In genomic region chr5:97400537-97400936, GRCh38 we compare ENCODE assay signal across 19 cellular contexts.
DNase-seq lines count a peak whose midpoint lies in the region; ATAC-seq and TF ChIP-seq lines count a peak whose summit lies in the region.
"Had no signal": no experiment of that assay in that cellular context is flagged by ENCODE, and none has a peak within 500 bp of the region (broad histone marks: within the 10 kb centered on the region; RNA-seq: fewer than 3 reads in every experiment).

No MANE protein-coding gene starts in this region.

- H3K36me3 Mint-ChIP-seq in endodermal cell (ENCODE audit: low read depth): peaks cover 9% of the 10 kb centered on the region

- H3K4me1 Mint-ChIP-seq in endodermal cell: peaks cover 17% of the 10 kb centered on the region

- 11 to 12% methylated on average over 2 to 3 of the region's 3 CpGs for WGBS in endodermal cell (ENCODE audit: insufficient coverage in 1 of 2, insufficient read length in 1 of 2), 2 experiments

- peak; percentile 96 for ATAC-seq in left lobe of liver
- no peak for ATAC-seq in HG02763 (IDR thresholded peaks at IDR 0.05; ENCODE audit: unreplicated experiment)

- H3K4me1 ChIP-seq in cardiac muscle cell (ENCODE audit: low read depth) (peaks cover 8% of the 10 kb centered on the region), right atrium auricular region (no peaks in the 10 kb centered on the region), endodermal cell (ENCODE audit: control insufficient read depth, insufficient read depth, low read length) (no peaks in the 10 kb centered on the region)
- H3K4me1 ChIP-seq: BLaER1, Peyer's patch had no signal

- H3K27me3 ChIP-seq in cardiac muscle cell: no peaks in the 10 kb centered on the region
- H3K27me3 ChIP-seq in right atrium auricular region: no peaks in the 10 kb centered on the region
- no peaks in the 10 kb centered on the region for H3K27me3 ChIP-seq in endodermal cell (ENCODE audit: control insufficient read depth, insufficient read depth, low read length, poor library complexity, severe bottlenecking)
- H3K27me3 ChIP-seq: BLaER1, Peyer's patch had no signal

- H3K9ac ChIP-seq in endodermal cell (ENCODE audit: extremely low read depth, low read length, poor library complexity, severe bottlenecking): no peak overlapping the region
- H3K9ac ChIP-seq: BLaER1, KMS-11 had no signal

- H3K4me3 ChIP-seq in cardiac muscle cell (no peak overlapping the region), right atrium auricular region (no peak overlapping the region), endodermal cell (ENCODE audit: low read length) (peak overlapping the region; percentile 61)
- H3K4me3 ChIP-seq: BLaER1, MG63, Peyer's patch had no signal

- H3K36me3 ChIP-seq in cardiac muscle cell (no peaks in the 10 kb centered on the region), right atrium auricular region (no peaks in the 10 kb centered on the region), endodermal cell (ENCODE audit: control insufficient read depth, insufficient read depth, low read length) (no peaks in the 10 kb centered on the region)
- H3K36me3 ChIP-seq: BLaER1, MG63, Peyer's patch had no signal

- H3K4me3 Mint-ChIP-seq in endodermal cell: peak overlapping the region; percentile 3

- TF ChIP-seq CTCF in cardiac muscle cell (IDR thresholded peaks at IDR 0.05; ENCODE audit: low read depth, low read length) (no peak), right atrium auricular region (IDR thresholded peaks at IDR 0.05) (no peak), endodermal cell (conservative IDR thresholded peaks at IDR 0.05) (no peak)

- H3K27ac Mint-ChIP-seq in endodermal cell: peak overlapping the region; percentile 4

- H3K9me3 ChIP-seq in cardiac muscle cell (ENCODE audit: low read depth): no peaks in the 10 kb centered on the region
- H3K9me3 ChIP-seq in right atrium auricular region: no peaks in the 10 kb centered on the region
- peaks cover 39% of the 10 kb centered on the region for H3K9me3 ChIP-seq in endodermal cell (ENCODE audit: control insufficient read depth, low read length)
- H3K9me3 ChIP-seq: MG63, Peyer's patch had no signal

- peaks cover 36% of the 10 kb centered on the region for H3K9me3 Mint-ChIP-seq in endodermal cell

- DNase-seq in cardiac muscle cell (ENCODE audit: low read depth in 1 of 2, low spot score in 1 of 2) (no peak), right atrium auricular region (ENCODE audit: low spot score) (no peak), endodermal cell (peak; percentile 62), left lobe of liver (ENCODE audit: low spot score) (no peak), OCI-M1 (lab: John Stamatoyannopoulos, UW) (no peak), hypothalamus (lab: John Stamatoyannopoulos, UW) (no peak)
- DNase-seq in stimulated activated CD4-positive, alpha-beta T cell treated with anti-CD3 and anti-CD28 coated beads, Interleukin-12 subunit alpha, Interleukin-12 subunit beta, amount 100 ng/mL, for 4 hours: no peak
- DNase-seq: DMS 273 treated with DMSO at 0.1 percent for 48 hours, HCEC 1CT, MG63, NCI-H1092 treated with DMSO at 0.1 percent for 48 hours, NCI-H1694, NCI-H345, Peyer's patch, SHP77 treated with DMSO at 0.1 percent for 48 hours had no signal

- H3K27ac ChIP-seq in cardiac muscle cell: peak overlapping the region; percentile 43
- no peak overlapping the region for H3K27ac ChIP-seq in right atrium auricular region
- H3K27ac ChIP-seq in endodermal cell (ENCODE audit: low read depth, low read length): no peak overlapping the region
- H3K27ac ChIP-seq: 22Rv1, BLaER1, KMS-11, Peyer's patch had no signal

- no peaks in the 10 kb centered on the region for H3K27me3 Mint-ChIP-seq in endodermal cell (ENCODE audit: insufficient read depth)
